ENCODE assay signal across 13 cellular contexts in genomic region chr1:178086294-178087255, GRCh38. TPM values are rescaled to one million over a fixed set of nuclear protein-coding genes. Genes with fewer than 3 reads are reported as not detected.
DNase-seq lines count a peak whose midpoint lies in the region; ATAC-seq and TF ChIP-seq lines count a peak whose summit lies in the region.
"Had no signal": no experiment of that assay in that cellular context is flagged by ENCODE, and none has a peak within 500 bp of the region (broad histone marks: within the 10 kb centered on the region; RNA-seq: fewer than 3 reads in every experiment).

No MANE protein-coding gene starts in this region.

- no peak overlapping the region for H3K4me3 Mint-ChIP-seq in mesothelial cell of epicardium
- H3K4me3 Mint-ChIP-seq: dendritic cell treated with granulocyte-macrophage colony-stimulating factor and Interleukin-4, amounts not matched to agents 40 ng/mL and 50 ng/mL, for 4 days had no signal

- 32 to 37% (median 34%) methylated on average over 8 of the region's 8 CpGs for WGBS in heart left ventricle, 4 donors

- no peak for TF ChIP-seq POLR2A in heart left ventricle (IDR thresholded peaks at IDR 0.05)

- H3K27me3 ChIP-seq in heart left ventricle = no peaks in the 10 kb centered on the region
- H3K27me3 ChIP-seq in upper lobe of right lung = no peaks in the 10 kb centered on the region
- H3K27me3 ChIP-seq: vagina had no signal

- H3K27me3 Mint-ChIP-seq in mesothelial cell of epicardium (ENCODE audit: low read depth) = no peaks in the 10 kb centered on the region
- H3K27me3 Mint-ChIP-seq: dendritic cell treated with granulocyte-macrophage colony-stimulating factor and Interleukin-4, amounts not matched to agents 40 ng/mL and 50 ng/mL, for 4 days had no signal

- no peak overlapping the region for H3K4me3 ChIP-seq in heart left ventricle
- H3K4me3 ChIP-seq in upper lobe of right lung = no peak overlapping the region
- H3K4me3 ChIP-seq: skin epidermis, vagina had no signal

- H3K4me1 ChIP-seq in heart left ventricle = peaks cover 0 to 20% (median 16%) of the 10 kb centered on the region in 12 donors
- no peaks in the 10 kb centered on the region for H3K4me1 ChIP-seq in upper lobe of right lung
- H3K4me1 ChIP-seq: vagina had no signal

- no peaks in the 10 kb centered on the region for H3K9me3 Mint-ChIP-seq in mesothelial cell of epicardium

- H3K27ac Mint-ChIP-seq in mesothelial cell of epicardium = no peak overlapping the region
- H3K27ac Mint-ChIP-seq: dendritic cell treated with granulocyte-macrophage colony-stimulating factor and Interleukin-4, amounts not matched to agents 40 ng/mL and 50 ng/mL, for 4 days had no signal

- DNase-seq in SKM-1 treated with dmso at 0.1 percent for 144 hours (lab: John Stamatoyannopoulos, UW; ENCODE audit: unreplicated experiment) = peak; percentile 94
- DNase-seq in heart left ventricle = peak in 1 of 5 donors; percentile 33
- DNase-seq in upper lobe of right lung = no peak
- DNase-seq in mesothelial cell of epicardium (ENCODE audit: low spot score in 2 of 2, unreplicated experiment in 2 of 2) = no peak
- DNase-seq in NCI-H2196 (lab: John Stamatoyannopoulos, UW; ENCODE audit: unreplicated experiment) = no peak
- DNase-seq: activated effector memory CD4-positive, alpha-beta T cell treated with Interleukin-2 at 50 U/mL for 16 hours; RPMI8226 had no signal

- H3K36me3 ChIP-seq in heart left ventricle (no peaks in the 10 kb centered on the region), upper lobe of right lung (no peaks in the 10 kb centered on the region)
- H3K36me3 ChIP-seq: vagina had no signal

- intact Hi-C loops in heart left ventricle (cut with DNase I) = no loop called here
- intact Hi-C loops in upper lobe of right lung (cut with DNase I) = no loop called here

- H3K36me3 Mint-ChIP-seq in mesothelial cell of epicardium = no peaks in the 10 kb centered on the region

- H3K4me1 Mint-ChIP-seq in mesothelial cell of epicardium = no peaks in the 10 kb centered on the region

- no peak for TF ChIP-seq CTCF in heart left ventricle (IDR thresholded peaks at IDR 0.05)
- TF ChIP-seq CTCF in upper lobe of right lung (IDR thresholded peaks at IDR 0.05) = no peak
- TF ChIP-seq CTCF in mesothelial cell of epicardium (IDR thresholded peaks at IDR 0.05; ENCODE audit: unreplicated experiment) = no peak

- peak overlapping the region in 11 of 12 donors; percentile 2 to 77 (median 50) for H3K27ac ChIP-seq in heart left ventricle
- no peak overlapping the region for H3K27ac ChIP-seq in upper lobe of right lung
- H3K27ac ChIP-seq: vagina had no signal

- ATAC-seq in HG03442 (IDR thresholded peaks at IDR 0.05; ENCODE audit: unreplicated experiment) (peak; percentile 47), heart left ventricle (peak; percentile 80 to 95 (median 91)), upper lobe of right lung (peak; percentile 81), HG03432 (IDR thresholded peaks at IDR 0.05; ENCODE audit: unreplicated experiment) (no peak)
- ATAC-seq: activated CD4-positive, CD25-positive, alpha-beta regulatory T cell treated with anti-CD3 and anti-CD28 coated beads, Interleukin-2, amount 50 U/mL, for 24 hours had no signal

- no peaks in the 10 kb centered on the region for H3K9me3 ChIP-seq in heart left ventricle
- H3K9me3 ChIP-seq in upper lobe of right lung = no peaks in the 10 kb centered on the region
- H3K9me3 ChIP-seq: vagina had no signal

RNA-seq across cellular contexts. Expression of gene RASAL2, which starts 7.3 kb away (rescaled TPM):
- total RNA-seq in heart left ventricle = 100 to 1,000 TPM in 1 of 9 donors, 10 to 100 TPM in 8; 22.3 to 112 (median 44.1) TPM
- polyA plus RNA-seq in heart left ventricle = 1 to 10 TPM; 6.2 to 9.6 TPM
- 39.4 TPM for total RNA-seq in upper lobe of right lung
- total RNA-seq in mesothelial cell of epicardium = 35.0 to 35.7 TPM (median 35.5 TPM) in 3 replicates
